10 cellular contexts compared by ENCODE assay signal in the genomic region with DNA sequence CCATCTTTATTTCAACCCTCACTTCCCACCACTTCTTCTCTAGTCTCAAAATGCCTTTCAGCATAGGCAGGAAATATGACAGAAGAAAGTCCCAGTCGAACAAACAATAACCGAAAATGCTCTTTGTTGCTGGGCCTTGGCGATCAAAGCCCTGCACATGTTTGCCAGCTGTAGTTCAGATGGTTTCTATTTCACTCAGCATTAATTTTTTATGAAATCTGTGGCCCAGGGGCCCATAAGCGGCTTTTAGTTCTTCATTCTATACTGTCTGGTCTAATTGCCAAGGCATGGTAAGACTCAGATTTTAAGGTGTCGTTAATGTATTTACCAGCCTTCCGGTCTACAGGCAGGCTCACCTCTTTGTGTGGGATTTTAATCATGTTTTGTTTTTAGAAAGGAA. TPM values are rescaled to one million over a fixed set of nuclear protein-coding genes. Genes with fewer than 3 reads are reported as not detected.
DNase-seq lines count a peak whose midpoint lies in the region; ATAC-seq, FAIRE-seq and TF ChIP-seq lines count a peak whose summit lies in the region.
"Had no signal": no experiment of that assay in that cellular context is flagged by ENCODE, and none has a peak within 500 bp of the region (broad histone marks: within the 10 kb centered on the region; RNA-seq: fewer than 3 reads in every experiment).

No MANE protein-coding gene starts in this region.

- H3K27ac Mint-ChIP-seq in endothelial cell (ENCODE audit: unreplicated experiment) (no peak overlapping the region), GM23338 (no peak overlapping the region)

- no peak overlapping the region for H3K14ac ChIP-seq in mesenchymal stem cell (ENCODE audit: low read length in 2 of 2)

- H3K36me3 ChIP-seq in mesenchymal stem cell (ENCODE audit: control insufficient read depth in 1 of 2, insufficient read depth in 2 of 2, low read depth in 1 of 2, low read length in 2 of 2) (no peaks in the 10 kb centered on the region), GM23338 (ENCODE audit: insufficient read depth) (no peaks in the 10 kb centered on the region)
- H3K36me3 ChIP-seq: WERI-Rb-1 had no signal

- H2BK12ac ChIP-seq in mesenchymal stem cell (ENCODE audit: low read length in 2 of 2), result no peak overlapping the region

- no peak overlapping the region for H3K27ac ChIP-seq in mesenchymal stem cell (ENCODE audit: low read length, poor library complexity, severe bottlenecking)
- no peak overlapping the region for H3K27ac ChIP-seq in GM23338 (ENCODE audit: low read depth)
- H3K27ac ChIP-seq: WERI-Rb-1 had no signal

- peak; percentile 39 for DNase-seq in GM18507 (ENCODE audit: extremely low spot score, insufficient read length, low read depth)
- DNase-seq in mesenchymal stem cell, result no peak
- no peak for DNase-seq in endothelial cell (ENCODE audit: low spot score)
- no peak for DNase-seq in GM23338 (ENCODE audit: low spot score)
- no peak for DNase-seq in glomerular visceral epithelial cell (ENCODE audit: extremely low spot score)
- DNase-seq in pons (ENCODE audit: low spot score), result no peak
- DNase-seq: NCI-H1105 treated with DMSO at 0.1 percent for 48 hours, WERI-Rb-1 had no signal

- no peak overlapping the region for H3K18ac ChIP-seq in mesenchymal stem cell (ENCODE audit: low read depth in 1 of 2, low read length in 2 of 2)

- H3K23ac ChIP-seq in mesenchymal stem cell (ENCODE audit: low read length in 2 of 2), result no peak overlapping the region

- H2AFZ ChIP-seq in mesenchymal stem cell (ENCODE audit: low read depth, low read length) (no peak overlapping the region), GM23338 (no peak overlapping the region)

- H3K9me2 ChIP-seq in GM23338 (ENCODE audit: insufficient read depth), result peaks cover 7% of the 10 kb centered on the region; the same call in 1 of the 2 replicates

- no peak overlapping the region for H2BK120ac ChIP-seq in mesenchymal stem cell (ENCODE audit: low read depth, low read length)

- H3K27me3 Mint-ChIP-seq in endothelial cell (ENCODE audit: unreplicated experiment) (no peaks in the 10 kb centered on the region), GM23338 (ENCODE audit: insufficient read depth, low read depth, poor library complexity) (no peaks in the 10 kb centered on the region)

- H3K4me2 ChIP-seq in mesenchymal stem cell (ENCODE audit: low read length, poor library complexity, severe bottlenecking) (no peak overlapping the region), GM23338 (no peak overlapping the region)

- H3K4me1 Mint-ChIP-seq in endothelial cell (ENCODE audit: unreplicated experiment) (peaks cover 2% of the 10 kb centered on the region), GM23338 (no peaks in the 10 kb centered on the region)

- H3K4me1 ChIP-seq in mesenchymal stem cell (ENCODE audit: control insufficient read depth, insufficient read depth, low read depth, low read length) (no peaks in the 10 kb centered on the region), GM23338 (ENCODE audit: insufficient read depth) (no peaks in the 10 kb centered on the region)

- no peaks in the 10 kb centered on the region for H3K79me2 ChIP-seq in GM23338 (replicated peaks; ENCODE audit: insufficient read depth)

- H3K36me3 Mint-ChIP-seq in endothelial cell (ENCODE audit: low read depth, unreplicated experiment), result no peaks in the 10 kb centered on the region
- no peaks in the 10 kb centered on the region for H3K36me3 Mint-ChIP-seq in GM23338 (ENCODE audit: low read depth)

- H2BK15ac ChIP-seq in mesenchymal stem cell (ENCODE audit: low read depth, poor library complexity, severe bottlenecking), result no peak overlapping the region

- peak; percentile 95 for FAIRE-seq in GM18507 (lab: Jason Lieb, UNC)

- no peak overlapping the region for H4K8ac ChIP-seq in mesenchymal stem cell (ENCODE audit: low read length)

- H3F3A ChIP-seq in GM23338 (replicated peaks; ENCODE audit: low read depth), result no peaks in the 10 kb centered on the region

- H3K4me3 Mint-ChIP-seq in endothelial cell (ENCODE audit: unreplicated experiment) (no peak overlapping the region), GM23338 (no peak overlapping the region)

- H3K79me1 ChIP-seq in mesenchymal stem cell (replicated peaks; ENCODE audit: low read length, poor library complexity, severe bottlenecking), result no peaks in the 10 kb centered on the region

- H3K4ac ChIP-seq in mesenchymal stem cell (ENCODE audit: low read depth in 1 of 2, low read length in 2 of 2), result no peak overlapping the region

- no peaks in the 10 kb centered on the region for H4K20me1 ChIP-seq in GM23338 (replicated peaks; ENCODE audit: insufficient read depth)

- no peak overlapping the region for H2BK5ac ChIP-seq in mesenchymal stem cell (ENCODE audit: low read depth, low read length, poor library complexity, severe bottlenecking)

- H3K9me3 Mint-ChIP-seq in endothelial cell (ENCODE audit: unreplicated experiment), result no peaks in the 10 kb centered on the region
- no peaks in the 10 kb centered on the region for H3K9me3 Mint-ChIP-seq in GM23338

- no peaks in the 10 kb centered on the region for H3K9me3 ChIP-seq in mesenchymal stem cell (ENCODE audit: control insufficient read depth, low read length)

- TF ChIP-seq CTCF in endothelial cell (IDR thresholded peaks at IDR 0.05; ENCODE audit: unreplicated experiment) (no peak), GM23338 (conservative IDR thresholded peaks at IDR 0.05; ENCODE audit: low read depth in 2 of 2) (no peak)

- H4K91ac ChIP-seq in mesenchymal stem cell (ENCODE audit: low read length), result no peak overlapping the region

- H2AK5ac ChIP-seq in mesenchymal stem cell (ENCODE audit: low read length, severe bottlenecking), result no peak overlapping the region

- WGBS in mesenchymal stem cell, result 91% methylated on average over 6 of the region's 6 CpGs

- H3K27me3 ChIP-seq in mesenchymal stem cell (ENCODE audit: control insufficient read depth in 1 of 2, insufficient read depth in 1 of 2, low read length in 2 of 2) (no peaks in the 10 kb centered on the region), GM23338 (ENCODE audit: insufficient read depth) (no peaks in the 10 kb centered on the region)

- ATAC-seq in GM21717 (IDR thresholded peaks at IDR 0.05; ENCODE audit: unreplicated experiment), result peak; percentile 63
- ATAC-seq in HG03521 (IDR thresholded peaks at IDR 0.05; ENCODE audit: unreplicated experiment), result peak; percentile 69
- no peak for ATAC-seq in GM23338

- peak overlapping the region in 1 of 2 experiments; percentile 10 for H3K4me3 ChIP-seq in mesenchymal stem cell (ENCODE audit: insufficient read depth in 1 of 2, low read depth in 1 of 2, low read length in 2 of 2)
- H3K4me3 ChIP-seq in GM23338, result no peak overlapping the region

- H3K9ac ChIP-seq in mesenchymal stem cell (ENCODE audit: low read length), result peak overlapping the region; percentile 44

TF ChIP-seq in GM23338, 12 proteins besides CTCF, POLR2A, EP300 and RAD21 (continues in another document):
- TF ChIP-seq STAT1 (IDR thresholded peaks at IDR 0.05; ENCODE audit: unreplicated experiment), result no peak

RNA-seq across cellular contexts. Expression of a gene that starts 10.9 kb away (rescaled TPM):
- 0.08 TPM for polyA plus RNA-seq in mesenchymal stem cell (2013, experiment 1 of 2)
- 0.08 TPM for polyA plus RNA-seq in mesenchymal stem cell (2013, experiment 2 of 2)
- not detected for total RNA-seq in endothelial cell (ENCODE audit: unreplicated experiment)
- total RNA-seq in GM23338 (2014; rRNA removed; shearing (Covaris generic)), result 0.31 and 11.4 TPM in 2 replicates
- polyA plus RNA-seq in GM23338 (2016; fragmentation: Nextera tagmentation; extraction: Ambion mirVana), result 0.30 and 0.32 TPM in 2 replicates
